ENCODE assay signal across 8 cellular contexts in genomic region chr10:91162050-91162494, GRCh38. TPM values are rescaled to one million over a fixed set of nuclear protein-coding genes. Genes with fewer than 3 reads are reported as not detected.
DNase-seq lines count a peak whose midpoint lies in the region; ATAC-seq, FAIRE-seq and TF ChIP-seq lines count a peak whose summit lies in the region.

No MANE protein-coding gene starts in this region.

- H3K27ac ChIP-seq in A673 (ENCODE audit: low read depth, low read length, poor library complexity, severe bottlenecking) (no peak overlapping the region), H9 (ENCODE audit: insufficient read length, low read depth, low read length) (no peak overlapping the region), parathyroid adenoma (peak overlapping the region; percentile 76)

- no peak overlapping the region for H3K23ac ChIP-seq in H9 (ENCODE audit: insufficient read length, low read depth, low read length)

- BruUV-seq in A673 (replicated peaks; lab: Mats Ljungman, UMichigan): no TSS peak

- H3K79me2 ChIP-seq in H9 (ENCODE audit: insufficient read depth, low read length): no peaks in the 10 kb centered on the region
- no peaks in the 10 kb centered on the region for H3K79me2 ChIP-seq in parathyroid adenoma

- peaks cover 91% of the 10 kb centered on the region for H3K27me3 Mint-ChIP-seq in H9 (ENCODE audit: low read depth)

- no peaks in the 10 kb centered on the region for H3K9me3 Mint-ChIP-seq in H9

- no peak for FAIRE-seq in GM19239 (lab: Jason Lieb, UNC)

- H2BK5ac ChIP-seq in H9 (ENCODE audit: insufficient read length, low read length): no peak overlapping the region

- H2BK120ac ChIP-seq in H9 (ENCODE audit: low read depth, low read length, poor library complexity, severe bottlenecking): no peak overlapping the region

- DNase-seq in A673 (ENCODE audit: low spot score): no peak
- DNase-seq in H9: no peak
- peak; percentile 37 for DNase-seq in activated CD4-positive, alpha-beta T cell treated with anti-CD3 and anti-CD28 coated beads for 48 hours
- no peak for DNase-seq in fibroblast of the aortic adventitia (ENCODE audit: low read depth)
- no peak for DNase-seq in GM19239 (ENCODE audit: insufficient read length, low spot score)
- no peak for DNase-seq in germinal center (ENCODE audit: low spot score)

- H3K36me3 Mint-ChIP-seq in H9 (ENCODE audit: insufficient read depth in 1 of 3, low read depth in 3 of 3): no peaks in the 10 kb centered on the region

- H3K23me2 ChIP-seq in H9 (ENCODE audit: insufficient read length, low read depth, low read length, poor library complexity, severe bottlenecking): peaks cover 12% of the 10 kb centered on the region

- no peak for TF ChIP-seq CTCF in A673 (conservative IDR thresholded peaks at IDR 0.05; ENCODE audit: low read depth, low read length)
- TF ChIP-seq CTCF in H9 (conservative IDR thresholded peaks at IDR 0.05): no peak
- TF ChIP-seq CTCF in fibroblast of the aortic adventitia (IDR thresholded peaks at IDR 0.05; ENCODE audit: insufficient read depth, low read length): no peak
- no peak for TF ChIP-seq CTCF in parathyroid adenoma (IDR thresholded peaks at IDR 0.05)

- H2AFZ ChIP-seq in H9 (ENCODE audit: low read length) (no peak overlapping the region), parathyroid adenoma (peak overlapping the region; percentile 91)

- H3T11ph ChIP-seq in H9 (ENCODE audit: low read length): no peak overlapping the region

- H3K27ac Mint-ChIP-seq in H9: no peak overlapping the region

- H3K36me3 ChIP-seq in A673 (ENCODE audit: insufficient read depth, low read length, poor library complexity, severe bottlenecking): no peaks in the 10 kb centered on the region
- no peaks in the 10 kb centered on the region for H3K36me3 ChIP-seq in parathyroid adenoma (ENCODE audit: control insufficient read depth, insufficient read depth, low read length)

- H4K5ac ChIP-seq in H9 (ENCODE audit: insufficient read length, low read depth, low read length): no peak overlapping the region

- CTCF ChIA-PET in A673 (lab: Charles Lee): interaction anchor here (0.6 kb wide), 1 partner anchor 29 kb away, joined by 5 read pairs; no protein-coding TSS in a partner anchor

- no peak overlapping the region for H2BK20ac ChIP-seq in H9 (ENCODE audit: low read depth, low read length, poor library complexity, severe bottlenecking)

- no peak overlapping the region for H2BK12ac ChIP-seq in H9 (ENCODE audit: insufficient read length, low read depth, low read length)

- POLR2A ChIA-PET in A673 (lab: Charles Lee; ENCODE audit: low non-redundant PET): no interaction called here

- peak overlapping the region; percentile 61 to 79 for H3K4me3 Mint-ChIP-seq in H9

- H2BK15ac ChIP-seq in H9 (ENCODE audit: low read depth, low read length): no peak overlapping the region

- H3K4me1 ChIP-seq in A673 (ENCODE audit: insufficient read depth, low read length, poor library complexity, severe bottlenecking) (peaks cover 6% of the 10 kb centered on the region), H9 (ENCODE audit: insufficient read depth, low read length) (no peaks in the 10 kb centered on the region), parathyroid adenoma (peaks cover 2% of the 10 kb centered on the region)

- H3K56ac ChIP-seq in H9 (ENCODE audit: insufficient read length, low read depth, low read length): no peak overlapping the region

- no peaks in the 10 kb centered on the region for H4K20me1 ChIP-seq in H9 (ENCODE audit: control insufficient read depth, insufficient read depth, insufficient read length)

- H3K79me1 ChIP-seq in H9 (ENCODE audit: insufficient read depth, low read depth, low read length, poor library complexity, severe bottlenecking): no peaks in the 10 kb centered on the region

- H4K91ac ChIP-seq in H9 (ENCODE audit: insufficient read length, low read depth, low read length): no peak overlapping the region

- H3K4ac ChIP-seq in H9 (ENCODE audit: low read depth, low read length): no peak overlapping the region

- H3K9ac ChIP-seq in H9 (ENCODE audit: extremely low read depth, insufficient read length, low read length): no peak overlapping the region
- H3K9ac ChIP-seq in parathyroid adenoma: no peak overlapping the region

- no peak for ATAC-seq in GM21360 (IDR thresholded peaks at IDR 0.05; ENCODE audit: unreplicated experiment)

- H3K4me2 ChIP-seq in H9 (ENCODE audit: insufficient read depth, insufficient read length, low read length): peak overlapping the region; percentile 81
- peak overlapping the region; percentile 73 for H3K4me2 ChIP-seq in parathyroid adenoma (ENCODE audit: low read length)

- no peak overlapping the region for H2AK5ac ChIP-seq in H9 (ENCODE audit: insufficient read length, low read length)

- peaks cover 3 to 6% of the 10 kb centered on the region in 2 experiments; a peak in 3 of 4 replicates for H3K4me1 Mint-ChIP-seq in H9

- intact Hi-C loops in A673 (cut with micrococcal nuclease; ENCODE audit: unreplicated experiment): no loop called here

- no peak overlapping the region for H3K18ac ChIP-seq in H9 (ENCODE audit: insufficient read length, low read depth, low read length)

- H3K14ac ChIP-seq in H9 (ENCODE audit: insufficient read depth, low read length): no peak overlapping the region

- H3K9me3 ChIP-seq in A673 (ENCODE audit: low read depth, low read length, poor library complexity, severe bottlenecking) (no peaks in the 10 kb centered on the region), H9 (ENCODE audit: control insufficient read depth, low read depth, low read length) (no peaks in the 10 kb centered on the region), parathyroid adenoma (ENCODE audit: control insufficient read depth, low read length) (no peaks in the 10 kb centered on the region)

- H3K4me3 ChIP-seq in A673 (ENCODE audit: low read depth, low read length, poor library complexity, severe bottlenecking) (peak overlapping the region; percentile 46), fibroblast of the aortic adventitia (ENCODE audit: low read depth, low read length) (peak overlapping the region; percentile 81), parathyroid adenoma (ENCODE audit: low read depth, low read length) (peak overlapping the region; percentile 63)

- H3K27me3 ChIP-seq in A673 (replicated peaks; ENCODE audit: insufficient read depth, low read depth, low read length, poor library complexity) (peaks cover 48% of the 10 kb centered on the region), H9 (ENCODE audit: insufficient read depth, low read length) (peaks cover 43% of the 10 kb centered on the region), parathyroid adenoma (ENCODE audit: control insufficient read depth, insufficient read depth, low read length) (no peaks in the 10 kb centered on the region)

- no CpG with 5 or more reads among the region's 13 CpGs for WGBS in H9 (ENCODE audit: extremely low coverage, insufficient read length, low lambda C conversion rate)

- no peak overlapping the region for H4K8ac ChIP-seq in H9 (replicated peaks; ENCODE audit: insufficient read length, low read depth, low read length)

RNA-seq across cellular contexts. Expression of gene PCGF5, which starts 58.4 kb away (rescaled TPM):
- total RNA-seq in A673 (2021): 17.3 and 17.7 TPM in 2 replicates
- 6.9 and 8.2 TPM in 2 replicates for total RNA-seq in H9 (2021)
- total RNA-seq in fibroblast of the aortic adventitia (ENCODE audit: low replicate concordance): 18.2 and 44.8 TPM in 2 replicates
